Comparison of ENCODE assay signal across 9 cellular contexts in genomic region chr1:26358411-26359384, GRCh38. TPM values are rescaled to one million over a fixed set of nuclear protein-coding genes. Genes with fewer than 3 reads are reported as not detected.
DNase-seq lines count a peak whose midpoint lies in the region; ATAC-seq and TF ChIP-seq lines count a peak whose summit lies in the region.
"Had no signal": no experiment of that assay in that cellular context is flagged by ENCODE, and none has a peak within 500 bp of the region (broad histone marks: within the 10 kb centered on the region; RNA-seq: fewer than 3 reads in every experiment).

No MANE protein-coding gene starts in this region.

- ATAC-seq in HG03108 (IDR thresholded peaks at IDR 0.05; ENCODE audit: unreplicated experiment): no peak

- no peaks in the 10 kb centered on the region for H3K36me3 ChIP-seq in Caco-2 (ENCODE audit: control insufficient read depth, insufficient read depth, low read length)

- POLR2A ChIA-PET in Caco-2 (lab: Charles Lee): interaction anchor here (0.5 to 1.5 kb wide), 4 partner anchors 9 to 226 kb away, joined by 3 to 25 read pairs (median 3); no protein-coding TSS in a partner anchor

- DNase-seq in Caco-2 (peak; percentile 83 to 87), T-helper 1 cell (peak; percentile 51 to 78 (median 73)), GDM1 (lab: John Stamatoyannopoulos, UW) (no peak), AG08396 (ENCODE audit: low spot score) (no peak), DMS 273 (lab: John Stamatoyannopoulos, UW; ENCODE audit: unreplicated experiment) (no peak)
- DNase-seq in activated naive CD8-positive, alpha-beta T cell treated with anti-CD3 and anti-CD28 coated beads for 36 hours: peak; percentile 71
- DNase-seq: mesenchymal stem cell had no signal

- H3K27me3 ChIP-seq in Caco-2 (replicated peaks; ENCODE audit: control insufficient read depth, insufficient read depth, low read length): no peaks in the 10 kb centered on the region

- H3K27me3 Mint-ChIP-seq in Caco-2 (ENCODE audit: insufficient read depth, unreplicated experiment): no peaks in the 10 kb centered on the region
- H3K27me3 Mint-ChIP-seq in activated naive CD8-positive, alpha-beta T cell treated with anti-CD3 and anti-CD28 coated beads for 36 hours: peaks cover 16% of the 10 kb centered on the region

- TF ChIP-seq CTCF in Caco-2 (IDR thresholded peaks at IDR 0.05; ENCODE audit: insufficient read depth in 1 of 2, low read depth in 1 of 2, low read length in 1 of 2, severe bottlenecking in 1 of 2, unreplicated experiment in 1 of 2): no peak

- CTCF ChIA-PET in Caco-2 (lab: Charles Lee): interaction anchor here (0.5 to 1.2 kb wide), 6 partner anchors 8 to 169 kb away, joined by 3 to 7 read pairs (median 3); no protein-coding TSS in a partner anchor

- H3K36me3 Mint-ChIP-seq in Caco-2 (ENCODE audit: insufficient read depth, unreplicated experiment): peaks cover 6% of the 10 kb centered on the region
- no peaks in the 10 kb centered on the region for H3K36me3 Mint-ChIP-seq in activated naive CD8-positive, alpha-beta T cell treated with anti-CD3 and anti-CD28 coated beads for 36 hours

- intact Hi-C loops in Caco-2 (cut with micrococcal nuclease; ENCODE audit: unreplicated experiment): loop anchor here (1.0 kb wide), 1 partner anchor 7 kb away; no protein-coding TSS in a partner anchor

- peaks cover 36% of the 10 kb centered on the region for H3K4me1 Mint-ChIP-seq in Caco-2 (ENCODE audit: low read depth, unreplicated experiment)
- H3K4me1 Mint-ChIP-seq in activated naive CD8-positive, alpha-beta T cell treated with anti-CD3 and anti-CD28 coated beads for 36 hours: peaks cover 22% of the 10 kb centered on the region

- H3K27ac Mint-ChIP-seq in Caco-2 (ENCODE audit: unreplicated experiment): peak overlapping the region; percentile 92
- peak overlapping the region; percentile 30 for H3K27ac Mint-ChIP-seq in activated naive CD8-positive, alpha-beta T cell treated with anti-CD3 and anti-CD28 coated beads for 36 hours

- peak overlapping the region in 14 of 21 experiments; percentile 5 to 72 (median 47) for H3K27ac ChIP-seq in skin epidermis

- no peaks in the 10 kb centered on the region for H3K9me3 Mint-ChIP-seq in Caco-2 (ENCODE audit: unreplicated experiment)
- no peaks in the 10 kb centered on the region for H3K9me3 Mint-ChIP-seq in activated naive CD8-positive, alpha-beta T cell treated with anti-CD3 and anti-CD28 coated beads for 36 hours

- H3K4me3 ChIP-seq in Caco-2 (ENCODE audit: low read depth, low read length): peak overlapping the region; percentile 5; the same call in 1 of the 2 replicates
- no peak overlapping the region for H3K4me3 ChIP-seq in skin epidermis

- TSS peak; percentile 33 for BruUV-seq in Caco-2 (replicated peaks; lab: Mats Ljungman, UMichigan)

- peak overlapping the region; percentile 66 for H3K4me3 Mint-ChIP-seq in Caco-2 (ENCODE audit: unreplicated experiment)
- peak overlapping the region; percentile 60 for H3K4me3 Mint-ChIP-seq in activated naive CD8-positive, alpha-beta T cell treated with anti-CD3 and anti-CD28 coated beads for 36 hours

- H3K9me3 ChIP-seq in Caco-2: no peaks in the 10 kb centered on the region

- peaks cover 61% of the 10 kb centered on the region for H3K4me1 ChIP-seq in Caco-2

RNA-seq across cellular contexts. Expression of gene CRYBG2, which starts 4.8 kb away (rescaled TPM):
- total RNA-seq in Caco-2 (2022): 63.3 and 66.1 TPM in 2 replicates
- 1 to 10 TPM; 4.9 to 5.1 TPM for total RNA-seq in activated naive CD8-positive, alpha-beta T cell treated with anti-CD3 and anti-CD28 coated beads for 36 hours

RNA-seq across cellular contexts. Expression of gene ZNF683, which starts 13.9 kb away (rescaled TPM):
- not detected in 2 replicates for total RNA-seq in Caco-2 (2022)
- total RNA-seq in activated naive CD8-positive, alpha-beta T cell treated with anti-CD3 and anti-CD28 coated beads for 36 hours: under 1 TPM; 0.27 to 0.32 TPM

RNA-seq across cellular contexts. Expression of gene CD52, which starts 40.9 kb away (rescaled TPM):
- total RNA-seq in Caco-2 (2022): not detected in 2 replicates
- 100 to 1,000 TPM; 263 to 278 TPM for total RNA-seq in activated naive CD8-positive, alpha-beta T cell treated with anti-CD3 and anti-CD28 coated beads for 36 hours

RNA-seq across cellular contexts. Expression of gene LIN28A, which starts 51.9 kb away (rescaled TPM):
- 5.7 TPM in 2 replicates for total RNA-seq in Caco-2 (2022)
- not detected for total RNA-seq in activated naive CD8-positive, alpha-beta T cell treated with anti-CD3 and anti-CD28 coated beads for 36 hours

RNA-seq across cellular contexts. Expression of gene UBXN11, which starts 52.3 kb away (rescaled TPM):
- total RNA-seq in Caco-2 (2022): 12.5 TPM in 2 replicates
- 10 to 100 TPM; 30.5 to 31.7 TPM for total RNA-seq in activated naive CD8-positive, alpha-beta T cell treated with anti-CD3 and anti-CD28 coated beads for 36 hours

Comparison
In these comparisons a context has a peak if more than half of its experiments do, and no peak if none do; other contexts are left out.
1. DNase-seq: peak in Caco-2 (2 of 2), T-helper 1 cell (5 of 5) and activated naive CD8-positive, alpha-beta T cell treated with anti-CD3 and anti-CD28 coated beads for 36 hours (single experiment); none in GDM1 (single experiment), AG08396 (single experiment) and DMS 273 (single experiment).
2. RNA of gene CRYBG2, which starts 4.8 kb away (total RNA-seq): 63.3 to 66.1 TPM in Caco-2; 4.9 to 5.1 TPM in activated naive CD8-positive, alpha-beta T cell treated with anti-CD3 and anti-CD28 coated beads for 36 hours; every median in the first group is over 10 times any median in the second.
3. RNA of gene CD52, which starts 40.9 kb away (total RNA-seq): 263 to 278 TPM in activated naive CD8-positive, alpha-beta T cell treated with anti-CD3 and anti-CD28 coated beads for 36 hours; not detected in Caco-2; every median in the first group is over 100 times any median in the second.